Comparison of ENCODE assay signal across 8 cellular contexts in the genomic region with DNA sequence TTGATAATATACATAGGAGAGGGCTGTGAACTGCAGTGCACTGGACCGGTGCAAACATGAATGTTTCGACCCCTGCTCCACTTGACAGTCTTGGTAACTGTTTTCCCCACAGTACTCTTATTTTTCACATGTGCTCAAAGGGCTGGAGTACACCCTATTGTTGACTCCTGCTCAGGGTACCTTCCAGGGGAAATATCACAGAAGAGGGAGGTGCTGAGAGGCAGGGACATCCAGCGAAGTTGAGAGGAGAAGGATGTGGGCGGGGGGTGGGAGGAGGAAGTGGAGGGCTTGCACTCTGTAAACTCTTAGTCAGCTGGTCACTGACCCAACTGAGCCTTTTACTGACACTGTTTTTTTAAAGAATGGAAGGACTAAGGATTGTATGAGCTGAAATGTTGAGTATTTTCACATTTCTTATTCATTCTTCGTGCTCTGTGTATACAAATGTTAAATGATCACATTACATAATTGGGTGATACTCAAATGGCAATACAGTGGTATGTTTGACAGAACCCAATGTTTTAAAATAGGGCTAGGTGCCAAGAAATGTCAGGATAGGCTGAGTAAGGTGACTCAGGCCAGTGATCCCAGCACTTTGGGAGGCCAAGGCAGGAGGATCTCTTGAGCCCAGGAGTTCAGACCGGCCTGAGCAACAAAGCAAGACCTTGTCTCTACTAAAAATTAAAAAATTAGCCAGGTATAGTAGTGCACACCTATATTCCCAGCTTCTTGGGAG. TPM values are rescaled to one million over a fixed set of nuclear protein-coding genes. Genes with fewer than 3 reads are reported as not detected.
DNase-seq lines count a peak whose midpoint lies in the region; ATAC-seq and TF ChIP-seq lines count a peak whose summit lies in the region.

No MANE protein-coding gene starts in this region.

- no peaks in the 10 kb centered on the region for H3K36me3 ChIP-seq in OCI-LY1 (ENCODE audit: insufficient read depth, low read length)
- peaks cover 0 to 4% (median 0%) of the 10 kb centered on the region in 4 donors for H3K36me3 ChIP-seq in esophagus muscularis mucosa

- intact Hi-C loops in esophagus muscularis mucosa (cut with DNase I) = loop anchor here (5.0 kb wide), 1 partner anchor 53 kb away; no protein-coding TSS in a partner anchor

- H3K9me3 ChIP-seq in AG04450 (ENCODE audit: control insufficient read depth, insufficient read depth, low read length) (no peaks in the 10 kb centered on the region), OCI-LY1 (ENCODE audit: low read length) (no peaks in the 10 kb centered on the region), esophagus muscularis mucosa (no peaks in the 10 kb centered on the region)

- peak; percentile 34 for ATAC-seq in GM21619 (IDR thresholded peaks at IDR 0.05; ENCODE audit: unreplicated experiment)
- ATAC-seq in stimulated activated effector memory CD8-positive, alpha-beta T cell treated with anti-CD3 and anti-CD28 coated beads, Interleukin-12 subunit alpha, Interleukin-12 subunit beta, amount 100 ng/mL, for 72 hours = peak; percentile 45

- H3K4me3 ChIP-seq in AG04450 (ENCODE audit: low read depth, low read length) (no peak overlapping the region), OCI-LY1 (ENCODE audit: low read depth, low read length, poor library complexity, severe bottlenecking) (no peak overlapping the region), esophagus muscularis mucosa (no peak overlapping the region)

- TF ChIP-seq CTCF in AG04450 (IDR thresholded peaks at IDR 0.05; ENCODE audit: low read depth, low read length) = no peak
- TF ChIP-seq CTCF in OCI-LY1 (IDR thresholded peaks at IDR 0.05; ENCODE audit: low read length) = no peak
- no peak for TF ChIP-seq CTCF in esophagus muscularis mucosa (IDR thresholded peaks at IDR 0.05)

- H3K4me1 Mint-ChIP-seq in stimulated activated effector memory CD8-positive, alpha-beta T cell treated with anti-CD3 and anti-CD28 coated beads, Interleukin-12 subunit alpha, Interleukin-12 subunit beta, amount 100 ng/mL, for 72 hours = peaks cover 95% of the 10 kb centered on the region

- peak overlapping the region; percentile 87 for H3K27ac Mint-ChIP-seq in stimulated activated effector memory CD8-positive, alpha-beta T cell treated with anti-CD3 and anti-CD28 coated beads, Interleukin-12 subunit alpha, Interleukin-12 subunit beta, amount 100 ng/mL, for 72 hours

- H3K36me3 Mint-ChIP-seq in stimulated activated effector memory CD8-positive, alpha-beta T cell treated with anti-CD3 and anti-CD28 coated beads, Interleukin-12 subunit alpha, Interleukin-12 subunit beta, amount 100 ng/mL, for 72 hours = peaks cover 38% of the 10 kb centered on the region

- DNase-seq in AG04450 (ENCODE audit: low read depth, low spot score) (no peak), esophagus muscularis mucosa (ENCODE audit: extremely low spot score) (peak; percentile 89), NCI-H146 treated with DMSO at 0.1 percent for 48 hours (lab: John Stamatoyannopoulos, UW; ENCODE audit: unreplicated experiment) (no peak), NCI-H1436 treated with DMSO at 0.1 percent for 48 hours (lab: John Stamatoyannopoulos, UW) (no peak), NCI-H345 treated with DMSO at 0.1 percent for 48 hours (lab: John Stamatoyannopoulos, UW; ENCODE audit: unreplicated experiment) (no peak)
- peak in 1 of 2 donors; percentile 53 for DNase-seq in stimulated activated effector memory CD8-positive, alpha-beta T cell treated with anti-CD3 and anti-CD28 coated beads, Interleukin-12 subunit alpha, Interleukin-12 subunit beta, amount 100 ng/mL, for 72 hours (ENCODE audit: low spot score in 2 of 2)

- TF ChIP-seq POLR2A in esophagus muscularis mucosa (IDR thresholded peaks at IDR 0.05; ENCODE audit: low read depth) = no peak

- TF ChIP-seq EP300 in esophagus muscularis mucosa (IDR thresholded peaks at IDR 0.05) = no peak

- no peak overlapping the region for H3K9ac ChIP-seq in OCI-LY1 (ENCODE audit: low read length)

- no peak overlapping the region for H2AFZ ChIP-seq in OCI-LY1 (ENCODE audit: low read length)

- H3K4me3 Mint-ChIP-seq in stimulated activated effector memory CD8-positive, alpha-beta T cell treated with anti-CD3 and anti-CD28 coated beads, Interleukin-12 subunit alpha, Interleukin-12 subunit beta, amount 100 ng/mL, for 72 hours = peak overlapping the region; percentile 65

- POLR2A ChIA-PET in AG04450 (lab: Yijun Ruan, JAX) = no interaction called here

- no peaks in the 10 kb centered on the region for H4K20me1 ChIP-seq in OCI-LY1 (ENCODE audit: insufficient read depth, low read length)

- no peaks in the 10 kb centered on the region for H3K79me2 ChIP-seq in OCI-LY1 (ENCODE audit: insufficient read depth, low read length)

- CTCF ChIA-PET in AG04450 (lab: Charles Lee) = interaction anchor here (0.6 kb wide), 1 partner anchor 12 kb away, joined by 4 read pairs; no protein-coding TSS in a partner anchor

- H3K27ac ChIP-seq in AG04450 (ENCODE audit: low read depth, low read length) (peak overlapping the region; percentile 22), OCI-LY1 (ENCODE audit: low read depth, low read length, poor library complexity, severe bottlenecking) (no peak overlapping the region), esophagus muscularis mucosa (replicated peaks in 1 of 4) (peak overlapping the region; percentile 46 to 71 (median 56))

- peak overlapping the region; percentile 66; the same call in 1 of the 2 replicates for H3K4me2 ChIP-seq in OCI-LY1 (ENCODE audit: low read length)

- 52% methylated on average over 6 of the region's 6 CpGs for WGBS in esophagus muscularis mucosa

- H3K9me2 ChIP-seq in OCI-LY1 (ENCODE audit: low read depth, low read length) = no peaks in the 10 kb centered on the region

- H3K27me3 ChIP-seq in AG04450 (ENCODE audit: control insufficient read depth, insufficient read depth, low read length) (no peaks in the 10 kb centered on the region), OCI-LY1 (ENCODE audit: insufficient read depth, low read length) (no peaks in the 10 kb centered on the region), esophagus muscularis mucosa (no peaks in the 10 kb centered on the region)

- no peaks in the 10 kb centered on the region for H3F3A ChIP-seq in OCI-LY1 (ENCODE audit: insufficient read depth, low read length)

- no peaks in the 10 kb centered on the region for H3K9me3 Mint-ChIP-seq in stimulated activated effector memory CD8-positive, alpha-beta T cell treated with anti-CD3 and anti-CD28 coated beads, Interleukin-12 subunit alpha, Interleukin-12 subunit beta, amount 100 ng/mL, for 72 hours

- H3K4me1 ChIP-seq in OCI-LY1 (ENCODE audit: insufficient read depth, low read length, severe bottlenecking) (peaks cover 20% of the 10 kb centered on the region), esophagus muscularis mucosa (peaks cover 32 to 95% (median 84%) of the 10 kb centered on the region in 4 donors)

RNA-seq across cellular contexts. Expression of gene INPP4A, which starts 10.0 kb away (rescaled TPM):
- 12.9 and 15.3 TPM in 2 replicates for polyA plus RNA-seq in AG04450 (2011; rRNA removed)
- 34.5 and 47.9 TPM in 2 replicates for polyA minus RNA-seq in AG04450 (2011; rRNA and poly(A)+ RNA removed)
- 10 to 100 TPM; 30.7 to 58.9 (median 39.4) TPM for total RNA-seq in esophagus muscularis mucosa
